20 cellular contexts compared by ENCODE assay signal in the genomic region with DNA sequence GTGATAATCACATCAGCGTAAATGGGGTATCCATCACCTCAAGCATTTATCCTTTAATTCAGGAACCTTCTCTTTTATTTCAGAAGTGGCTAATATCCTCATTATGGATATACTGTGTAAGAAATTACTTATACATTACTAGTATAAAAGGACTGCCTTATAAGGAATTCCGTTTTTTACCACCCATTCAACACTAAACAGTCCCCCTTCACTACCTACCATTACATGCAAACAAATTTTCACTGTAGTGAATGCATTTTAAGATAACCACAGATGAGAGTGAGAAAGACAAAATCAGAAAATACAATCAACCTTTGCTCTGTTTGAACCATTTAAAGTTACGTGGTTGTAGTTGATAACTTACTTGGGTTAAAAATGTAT.
A peak's percentile ranks its signal among the peaks of the same experiment; 100 is the strongest.
DNase-seq lines count a peak whose midpoint lies in the region; ATAC-seq and TF ChIP-seq lines count a peak whose summit lies in the region.
"Had no signal": no experiment of that assay in that cellular context is flagged by ENCODE, and none has a peak within 500 bp of the region (broad histone marks: within the 10 kb centered on the region; RNA-seq: fewer than 3 reads in every experiment).

No MANE protein-coding gene starts in this region.

- no peaks in the 10 kb centered on the region for H3F3A ChIP-seq in GM23338 (replicated peaks; ENCODE audit: low read depth)

- H3K4me3 Mint-ChIP-seq in activated CD8-positive, alpha-beta memory T cell treated with anti-CD3 and anti-CD28 coated beads, Interleukin-2, amount 10 ng/mL, durations not matched to agents 7 days and 5 days, result no peak overlapping the region
- H3K4me3 Mint-ChIP-seq in GM23338, result no peak overlapping the region
- H3K4me3 Mint-ChIP-seq in activated naive CD8-positive, alpha-beta T cell, result peak overlapping the region; percentile 64
- H3K4me3 Mint-ChIP-seq in stimulated activated effector memory CD8-positive, alpha-beta T cell treated with anti-CD3 and anti-CD28 coated beads, Interleukin-12 subunit alpha, Interleukin-12 subunit beta, amount 100 ng/mL, for 72 hours, result peak overlapping the region; percentile 63
- H3K4me3 Mint-ChIP-seq: CD4-positive, CD25-positive, alpha-beta regulatory T cell; neural crest cell had no signal

- DNase-seq in activated CD8-positive, alpha-beta memory T cell treated with anti-CD3 and anti-CD28 coated beads, Interleukin-2, amount 10 ng/mL, durations not matched to agents 7 days and 5 days, result no peak
- no peak for DNase-seq in activated CD8-positive, alpha-beta memory T cell treated with anti-CD3 and anti-CD28 coated beads for 24 hours
- DNase-seq in GM23338 (ENCODE audit: low spot score) (no peak), UCSD-AML1 (lab: John Stamatoyannopoulos, UW; ENCODE audit: unreplicated experiment) (no peak)
- DNase-seq in stimulated activated effector memory CD8-positive, alpha-beta T cell treated with anti-CD3 and anti-CD28 coated beads, Interleukin-12 subunit alpha, Interleukin-12 subunit beta, amount 100 ng/mL, for 72 hours (ENCODE audit: low spot score in 2 of 2), result no peak
- DNase-seq: activated CD8-positive, alpha-beta memory T cell treated with anti-CD3 and anti-CD28 coated beads, Interleukin-2, amount 50 U/mL, for 48 hours; mammary epithelial cell; NCI-H748 treated with DMSO at 0.1 percent for 48 hours; ovary; SK-N-SH; upper lobe of right lung had no signal

- CTCF ChIA-PET in activated CD8-positive, alpha-beta memory T cell treated with anti-CD3 and anti-CD28 coated beads, Interleukin-2, amount 10 ng/mL, durations not matched to agents 7 days and 5 days (lab: Charles Lee), result interaction anchor here (1.1 to 1.3 kb wide), 2 partner anchors 40 to 41 kb away, joined by 4 read pairs; no protein-coding TSS in a partner anchor

- peaks cover 24% of the 10 kb centered on the region for H3K36me3 Mint-ChIP-seq in activated CD8-positive, alpha-beta memory T cell treated with anti-CD3 and anti-CD28 coated beads, Interleukin-2, amount 10 ng/mL, durations not matched to agents 7 days and 5 days
- H3K36me3 Mint-ChIP-seq in GM23338 (ENCODE audit: low read depth), result no peaks in the 10 kb centered on the region
- peaks cover 4% of the 10 kb centered on the region for H3K36me3 Mint-ChIP-seq in activated naive CD8-positive, alpha-beta T cell
- H3K36me3 Mint-ChIP-seq in stimulated activated effector memory CD8-positive, alpha-beta T cell treated with anti-CD3 and anti-CD28 coated beads, Interleukin-12 subunit alpha, Interleukin-12 subunit beta, amount 100 ng/mL, for 72 hours, result peaks cover 13% of the 10 kb centered on the region
- H3K36me3 Mint-ChIP-seq: activated naive CD4-positive, alpha-beta T cell treated with anti-CD3 and anti-CD28 coated beads, Interleukin-2, amount 50 U/mL, for 24 hours; CD4-positive, CD25-positive, alpha-beta regulatory T cell had no signal

- no peaks in the 10 kb centered on the region for H3K27me3 ChIP-seq in GM23338 (ENCODE audit: insufficient read depth)
- H3K27me3 ChIP-seq: ascending aorta, ovary, upper lobe of right lung had no signal

- H3K27ac Mint-ChIP-seq in activated CD8-positive, alpha-beta memory T cell treated with anti-CD3 and anti-CD28 coated beads, Interleukin-2, amount 10 ng/mL, durations not matched to agents 7 days and 5 days, result peak overlapping the region; percentile 95
- no peak overlapping the region for H3K27ac Mint-ChIP-seq in GM23338
- peak overlapping the region; percentile 91 for H3K27ac Mint-ChIP-seq in activated naive CD8-positive, alpha-beta T cell
- peak overlapping the region; percentile 96 for H3K27ac Mint-ChIP-seq in stimulated activated effector memory CD8-positive, alpha-beta T cell treated with anti-CD3 and anti-CD28 coated beads, Interleukin-12 subunit alpha, Interleukin-12 subunit beta, amount 100 ng/mL, for 72 hours
- H3K27ac Mint-ChIP-seq: activated naive CD4-positive, alpha-beta T cell treated with anti-CD3 and anti-CD28 coated beads, Interleukin-2, amount 50 U/mL, for 24 hours had no signal

- no peaks in the 10 kb centered on the region for H3K9me2 ChIP-seq in GM23338 (ENCODE audit: insufficient read depth)
- H3K9me2 ChIP-seq: SK-N-SH had no signal

- peaks cover 52% of the 10 kb centered on the region for H3K4me1 Mint-ChIP-seq in activated CD8-positive, alpha-beta memory T cell treated with anti-CD3 and anti-CD28 coated beads, Interleukin-2, amount 10 ng/mL, durations not matched to agents 7 days and 5 days
- peaks cover 18% of the 10 kb centered on the region; the same call in 2 of the 3 replicates for H3K4me1 Mint-ChIP-seq in GM23338
- peaks cover 58% of the 10 kb centered on the region for H3K4me1 Mint-ChIP-seq in activated naive CD8-positive, alpha-beta T cell (ENCODE audit: low read depth)
- peaks cover 54% of the 10 kb centered on the region for H3K4me1 Mint-ChIP-seq in stimulated activated effector memory CD8-positive, alpha-beta T cell treated with anti-CD3 and anti-CD28 coated beads, Interleukin-12 subunit alpha, Interleukin-12 subunit beta, amount 100 ng/mL, for 72 hours
- H3K4me1 Mint-ChIP-seq: CD4-positive, CD25-positive, alpha-beta regulatory T cell had no signal

- no peaks in the 10 kb centered on the region for H4K20me1 ChIP-seq in GM23338 (replicated peaks; ENCODE audit: insufficient read depth)

- H3K9me3 Mint-ChIP-seq in activated CD8-positive, alpha-beta memory T cell treated with anti-CD3 and anti-CD28 coated beads, Interleukin-2, amount 10 ng/mL, durations not matched to agents 7 days and 5 days (ENCODE audit: low read depth), result peaks cover 8% of the 10 kb centered on the region
- H3K9me3 Mint-ChIP-seq in GM23338, result no peaks in the 10 kb centered on the region
- no peaks in the 10 kb centered on the region for H3K9me3 Mint-ChIP-seq in activated naive CD8-positive, alpha-beta T cell (ENCODE audit: low read depth)
- H3K9me3 Mint-ChIP-seq in stimulated activated effector memory CD8-positive, alpha-beta T cell treated with anti-CD3 and anti-CD28 coated beads, Interleukin-12 subunit alpha, Interleukin-12 subunit beta, amount 100 ng/mL, for 72 hours, result no peaks in the 10 kb centered on the region
- H3K9me3 Mint-ChIP-seq: activated naive CD4-positive, alpha-beta T cell treated with anti-CD3 and anti-CD28 coated beads, Interleukin-2, amount 50 U/mL, for 24 hours; neural crest cell had no signal

- H3K79me2 ChIP-seq in GM23338 (replicated peaks; ENCODE audit: insufficient read depth), result no peaks in the 10 kb centered on the region

- no peak overlapping the region for H3K4me3 ChIP-seq in GM23338
- H3K4me3 ChIP-seq: A549, ascending aorta, ovary, upper lobe of right lung had no signal

- ATAC-seq in activated CD8-positive, alpha-beta memory T cell treated with anti-CD3 and anti-CD28 coated beads, Interleukin-2, amount 10 ng/mL, durations not matched to agents 7 days and 5 days, result peak; percentile 40
- ATAC-seq in GM23338 (no peak), HG02759 (IDR thresholded peaks at IDR 0.05; ENCODE audit: unreplicated experiment) (no peak), GM21390 (IDR thresholded peaks at IDR 0.05; ENCODE audit: unreplicated experiment) (no peak)
- ATAC-seq in stimulated activated effector memory CD8-positive, alpha-beta T cell treated with anti-CD3 and anti-CD28 coated beads, Interleukin-12 subunit alpha, Interleukin-12 subunit beta, amount 100 ng/mL, for 72 hours, result peak; percentile 49
- ATAC-seq: A549, Right ventricle myocardium inferior, upper lobe of right lung had no signal

- no peak overlapping the region for H3K4me2 ChIP-seq in GM23338
- H3K4me2 ChIP-seq: A549, SK-N-SH had no signal

- peak overlapping the region; percentile 18; the same call in 1 of the 2 replicates for H2AFZ ChIP-seq in GM23338

- no peak for TF ChIP-seq CTCF in GM23338 (conservative IDR thresholded peaks at IDR 0.05; ENCODE audit: low read depth in 2 of 2)

- no peaks in the 10 kb centered on the region for H3K27me3 Mint-ChIP-seq in activated CD8-positive, alpha-beta memory T cell treated with anti-CD3 and anti-CD28 coated beads, Interleukin-2, amount 10 ng/mL, durations not matched to agents 7 days and 5 days
- H3K27me3 Mint-ChIP-seq in GM23338 (ENCODE audit: insufficient read depth, low read depth, poor library complexity), result peaks cover 4% of the 10 kb centered on the region
- no peaks in the 10 kb centered on the region for H3K27me3 Mint-ChIP-seq in activated naive CD8-positive, alpha-beta T cell
- H3K27me3 Mint-ChIP-seq: activated naive CD4-positive, alpha-beta T cell treated with anti-CD3 and anti-CD28 coated beads, Interleukin-2, amount 50 U/mL, for 24 hours had no signal

- H3K36me3 ChIP-seq in GM23338 (ENCODE audit: insufficient read depth), result no peaks in the 10 kb centered on the region
- H3K36me3 ChIP-seq: ascending aorta, ovary, upper lobe of right lung had no signal

- peaks cover 9% of the 10 kb centered on the region; the same call in 1 of the 2 replicates for H3K4me1 ChIP-seq in GM23338 (ENCODE audit: insufficient read depth)
- H3K4me1 ChIP-seq: A549, ascending aorta, upper lobe of right lung had no signal

- no peak overlapping the region for H3K27ac ChIP-seq in GM23338 (ENCODE audit: low read depth)
- H3K27ac ChIP-seq: A549, ascending aorta, ovary, upper lobe of right lung had no signal

TF ChIP-seq in GM23338, 12 proteins besides CTCF, POLR2A, EP300 and RAD21:
- TF ChIP-seq CREB1 (CRISPR knock-in tag; IDR thresholded peaks at IDR 0.05; ENCODE audit: low read depth) (no peak), JUNB (IDR thresholded peaks at IDR 0.05; ENCODE audit: unreplicated experiment) (no peak), ZNF331 (CRISPR knock-in tag; IDR thresholded peaks at IDR 0.05; ENCODE audit: low read depth) (no peak), EZH2 (IDR thresholded peaks at IDR 0.05; ENCODE audit: low read depth, unreplicated experiment) (no peak), STAT1 (IDR thresholded peaks at IDR 0.05; ENCODE audit: unreplicated experiment) (no peak), EZH2phosphoT487 (IDR thresholded peaks at IDR 0.05; ENCODE audit: unreplicated experiment) (no peak), POLR2AphosphoS5 (IDR thresholded peaks at IDR 0.05; ENCODE audit: low read depth) (no peak)
- TF ChIP-seq, protein P1, sequence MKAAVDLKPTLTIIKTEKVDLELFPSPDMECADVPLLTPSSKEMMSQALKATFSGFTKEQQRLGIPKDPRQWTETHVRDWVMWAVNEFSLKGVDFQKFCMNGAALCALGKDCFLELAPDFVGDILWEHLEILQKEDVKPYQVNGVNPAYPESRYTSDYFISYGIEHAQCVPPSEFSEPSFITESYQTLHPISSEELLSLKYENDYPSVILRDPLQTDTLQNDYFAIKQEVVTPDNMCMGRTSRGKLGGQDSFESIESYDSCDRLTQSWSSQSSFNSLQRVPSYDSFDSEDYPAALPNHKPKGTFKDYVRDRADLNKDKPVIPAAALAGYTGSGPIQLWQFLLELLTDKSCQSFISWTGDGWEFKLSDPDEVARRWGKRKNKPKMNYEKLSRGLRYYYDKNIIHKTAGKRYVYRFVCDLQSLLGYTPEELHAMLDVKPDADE (IDR thresholded peaks at IDR 0.05), result no peak

Comparison
In these comparisons a context has a peak if more than half of its experiments do, and no peak if none do; other contexts are left out.
1. ATAC-seq: peak in activated CD8-positive, alpha-beta memory T cell treated with anti-CD3 and anti-CD28 coated beads, Interleukin-2, amount 10 ng/mL, durations not matched to agents 7 days and 5 days (single experiment) and stimulated activated effector memory CD8-positive, alpha-beta T cell treated with anti-CD3 and anti-CD28 coated beads, Interleukin-12 subunit alpha, Interleukin-12 subunit beta, amount 100 ng/mL, for 72 hours (single experiment); none in GM23338 (single experiment), HG02759 (single experiment) and GM21390 (single experiment).
2. H3K4me3 Mint-ChIP-seq: peak in activated naive CD8-positive, alpha-beta T cell (single experiment) and stimulated activated effector memory CD8-positive, alpha-beta T cell treated with anti-CD3 and anti-CD28 coated beads, Interleukin-12 subunit alpha, Interleukin-12 subunit beta, amount 100 ng/mL, for 72 hours (single experiment); none in activated CD8-positive, alpha-beta memory T cell treated with anti-CD3 and anti-CD28 coated beads, Interleukin-2, amount 10 ng/mL, durations not matched to agents 7 days and 5 days (single experiment) and GM23338 (single experiment).